Comparison of ENCODE assay signal across 8 cellular contexts in genomic region chr3:9808345-9809037, GRCh38. TPM values are rescaled to one million over a fixed set of nuclear protein-coding genes. Genes with fewer than 3 reads are reported as not detected.
DNase-seq lines count a peak whose midpoint lies in the region; ATAC-seq and TF ChIP-seq lines count a peak whose summit lies in the region.

No MANE protein-coding gene starts in this region.

- H3K27me3 Mint-ChIP-seq in glutamatergic neuron (ENCODE audit: unreplicated experiment), result peaks cover 11% of the 10 kb centered on the region

- CTCF ChIA-PET in AG04450 (lab: Charles Lee), result interaction anchor here (1.4 kb wide), 1 partner anchor 138 kb away, joined by 3 read pairs; no protein-coding TSS in a partner anchor

- TF ChIP-seq POLR2A in GM18505 (IDR thresholded peaks at IDR 0.05; ENCODE audit: borderline replicate concordance, extremely low read depth, insufficient read depth, insufficient read length) (peak; percentile 48), Peyer's patch (IDR thresholded peaks at IDR 0.05) (no peak)

- no peak overlapping the region for H3K4me3 Mint-ChIP-seq in glutamatergic neuron (ENCODE audit: unreplicated experiment)

- H3K27me3 ChIP-seq in AG04450 (ENCODE audit: control insufficient read depth, insufficient read depth, low read length) (no peaks in the 10 kb centered on the region), Peyer's patch (no peaks in the 10 kb centered on the region)

- H3K9me3 ChIP-seq in AG04450 (ENCODE audit: control insufficient read depth, insufficient read depth, low read length) (no peaks in the 10 kb centered on the region), Peyer's patch (no peaks in the 10 kb centered on the region)

- peaks cover 8% of the 10 kb centered on the region for H3K9me3 Mint-ChIP-seq in glutamatergic neuron (ENCODE audit: unreplicated experiment)

- peak; percentile 32 for TF ChIP-seq CTCF in AG04450 (IDR thresholded peaks at IDR 0.05; ENCODE audit: low read depth, low read length)
- TF ChIP-seq CTCF in Peyer's patch (IDR thresholded peaks at IDR 0.05), result peak in 4 of 6 experiments; percentile 14 to 25 (median 20)
- TF ChIP-seq CTCF in glutamatergic neuron (IDR thresholded peaks at IDR 0.05; ENCODE audit: partially characterized antibody, unreplicated experiment), result peak; percentile 28

- peaks cover 32% of the 10 kb centered on the region for H3K4me1 Mint-ChIP-seq in glutamatergic neuron (ENCODE audit: low read depth, unreplicated experiment)

- peaks cover 0 to 23% (median 0%) of the 10 kb centered on the region in 4 donors for H3K4me1 ChIP-seq in Peyer's patch

- H3K27ac ChIP-seq in AG04450 (ENCODE audit: low read depth, low read length) (peak overlapping the region; percentile 73), Peyer's patch (peak overlapping the region; percentile 94 to 98 (median 94))

- H3K36me3 ChIP-seq in Peyer's patch, result peaks cover 0 to 41% (median 0%) of the 10 kb centered on the region in 3 donors

- H3K27ac Mint-ChIP-seq in glutamatergic neuron (ENCODE audit: unreplicated experiment), result peak overlapping the region; percentile 57

- POLR2A ChIA-PET in AG04450 (lab: Yijun Ruan, JAX), result interaction anchor here (0.7 kb wide), 1 partner anchor 30 kb away, joined by 3 read pairs; no protein-coding TSS in a partner anchor

- in situ Hi-C loops in KBM-7 (cut with MboI; ENCODE audit: low pct_unique_long_range_greater_than_20kb, low sequenced_read_pairs), result no loop called here

- DNase-seq in AG04450 (ENCODE audit: low read depth, low spot score) (no peak), Peyer's patch (peak in 2 of 3 donors; percentile 52 to 67), glutamatergic neuron (peak; percentile 65), KBM-7 (no peak)
- DNase-seq in activated effector memory CD4-positive, alpha-beta T cell treated with Interleukin-2 at 50 U/mL for 16 hours, result peak; percentile 42
- peak; percentile 25 for DNase-seq in stimulated activated CD4-positive, alpha-beta T cell treated with anti-CD3 and anti-CD28 coated beads, Interleukin-2, amount 100 ng/mL, for 4 hours (ENCODE audit: low read depth)

- H3K4me3 ChIP-seq in AG04450 (ENCODE audit: low read depth, low read length) (no peak overlapping the region), Peyer's patch (no peak overlapping the region)

- ATAC-seq in GM18505 (IDR thresholded peaks at IDR 0.05; ENCODE audit: unreplicated experiment) (peak; percentile 46), HG03175 (IDR thresholded peaks at IDR 0.05; ENCODE audit: unreplicated experiment) (peak; percentile 69)

- peaks cover 11% of the 10 kb centered on the region for H3K36me3 Mint-ChIP-seq in glutamatergic neuron (ENCODE audit: unreplicated experiment)

RNA-seq across cellular contexts. Expression of gene TTLL3, which starts 1.6 kb away (rescaled TPM):
- 17.8 and 22.4 TPM in 2 replicates for polyA plus RNA-seq in AG04450 (2011; rRNA removed)
- polyA minus RNA-seq in AG04450 (2011; rRNA and poly(A)+ RNA removed), result 15.5 and 22.4 TPM in 2 replicates
- total RNA-seq in Peyer's patch, result 100 to 1,000 TPM in 3 of 4 donors, 10 to 100 TPM in 1; 42.4 to 594 (median 143) TPM
- 45.7 TPM for total RNA-seq in glutamatergic neuron (ENCODE audit: unreplicated experiment)

RNA-seq across cellular contexts. Expression of gene ARPC4, which starts 15.6 kb away (rescaled TPM):
- 199 and 200 TPM in 2 replicates for polyA plus RNA-seq in AG04450 (2011; rRNA removed)
- polyA minus RNA-seq in AG04450 (2011; rRNA and poly(A)+ RNA removed), result 181 and 208 TPM in 2 replicates
- total RNA-seq in Peyer's patch (100 to 1,000 TPM; 111 to 165 (median 135) TPM), glutamatergic neuron (ENCODE audit: unreplicated experiment) (164 TPM)

RNA-seq across cellular contexts. Expression of gene TADA3, which starts 16.2 kb away (rescaled TPM):
- 61.8 and 83.7 TPM in 2 replicates for polyA plus RNA-seq in AG04450 (2011; rRNA removed)
- polyA minus RNA-seq in AG04450 (2011; rRNA and poly(A)+ RNA removed), result 59.2 and 73.6 TPM in 2 replicates
- total RNA-seq in Peyer's patch (10 to 100 TPM; 38.0 to 63.6 (median 55.7) TPM), glutamatergic neuron (ENCODE audit: unreplicated experiment) (59.1 TPM)

RNA-seq across cellular contexts. Expression of gene RPUSD3, which starts 35.3 kb away (rescaled TPM):
- polyA plus RNA-seq in AG04450 (2011; rRNA removed), result 29.0 and 34.2 TPM in 2 replicates
- 22.7 and 31.5 TPM in 2 replicates for polyA minus RNA-seq in AG04450 (2011; rRNA and poly(A)+ RNA removed)
- total RNA-seq in Peyer's patch, result 10 to 100 TPM; 29.7 to 43.1 (median 38.5) TPM
- total RNA-seq in glutamatergic neuron (ENCODE audit: unreplicated experiment), result 81.7 TPM

RNA-seq across cellular contexts. Expression of gene CAMK1, which starts 38.7 kb away (rescaled TPM):
- polyA plus RNA-seq in AG04450 (2011; rRNA removed), result 26.8 and 28.7 TPM in 2 replicates
- polyA minus RNA-seq in AG04450 (2011; rRNA and poly(A)+ RNA removed), result 14.6 and 17.7 TPM in 2 replicates
- total RNA-seq in Peyer's patch, result 10 to 100 TPM in 2 of 4 donors, 1 to 10 TPM in 2; 5.6 to 51.2 (median 10.4) TPM
- 8.2 TPM for total RNA-seq in glutamatergic neuron (ENCODE audit: unreplicated experiment)

Comparison
In these comparisons a context has a peak if more than half of its experiments do, and no peak if none do; other contexts are left out.
1. DNase-seq: peak in Peyer's patch (2 of 3), activated effector memory CD4-positive, alpha-beta T cell treated with Interleukin-2 at 50 U/mL for 16 hours (single experiment), glutamatergic neuron (single experiment) and stimulated activated CD4-positive, alpha-beta T cell treated with anti-CD3 and anti-CD28 coated beads, Interleukin-2, amount 100 ng/mL, for 4 hours (single experiment); none in AG04450 (single experiment) and KBM-7 (single experiment).
2. Peak in every context shown above with its lines, with median percentiles within 50 percentile points of each other: CTCF ChIP-seq.